In genomic region chr2:222707689-222708273, GRCh38 we compare ENCODE assay signal across 8 cellular contexts. TPM values are rescaled to one million over a fixed set of nuclear protein-coding genes. Genes with fewer than 3 reads are reported as not detected.
A peak's percentile ranks its signal among the peaks of the same experiment; 100 is the strongest.
DNase-seq lines count a peak whose midpoint lies in the region; ATAC-seq and TF ChIP-seq lines count a peak whose summit lies in the region.

No MANE protein-coding gene starts in this region.

- H3K27ac Mint-ChIP-seq in HFFc6 = peak overlapping the region; percentile 78

- peaks cover 38% of the 10 kb centered on the region for H3K4me1 ChIP-seq in SJSA1 (replicated peaks)
- H3K4me1 ChIP-seq in left ventricle myocardium inferior = peaks cover 21% of the 10 kb centered on the region

- H3K36me3 Mint-ChIP-seq in HFFc6 (ENCODE audit: low read depth) = no peaks in the 10 kb centered on the region

- H3K9me3 Mint-ChIP-seq in HFFc6 = no peaks in the 10 kb centered on the region

- H3K9me3 ChIP-seq in SJSA1 (replicated peaks) = no peaks in the 10 kb centered on the region
- H3K9me3 ChIP-seq in left ventricle myocardium inferior (replicated peaks) = no peaks in the 10 kb centered on the region

- 0 out of 2 replicates have a peak overlapping the region, but pooled peaks have one; percentile 2 for H3K27ac ChIP-seq in SJSA1
- H3K27ac ChIP-seq in left ventricle myocardium inferior (replicated peaks) = no peak overlapping the region

- TF ChIP-seq CTCF in HFFc6 (IDR thresholded peaks at IDR 0.05) (no peak), left ventricle myocardium inferior (IDR thresholded peaks at IDR 0.05; ENCODE audit: borderline replicate concordance) (no peak)

- H3K4me3 Mint-ChIP-seq in HFFc6 = peak overlapping the region; percentile 33

- H3K36me3 ChIP-seq in SJSA1 (no peaks in the 10 kb centered on the region), left ventricle myocardium inferior (no peaks in the 10 kb centered on the region)

- H3K4me1 Mint-ChIP-seq in HFFc6 (ENCODE audit: low read depth) = peaks cover 89% of the 10 kb centered on the region

- intact Hi-C loops in left ventricle myocardium inferior (cut with micrococcal nuclease) = loop anchor here (2.0 to 5.0 kb wide), 2 partner anchors 155 to 195 kb away; partner anchors contain the start of gene ACSL3

- no peak for ATAC-seq in GM19467 (IDR thresholded peaks at IDR 0.05; ENCODE audit: unreplicated experiment)
- ATAC-seq in GM21447 (IDR thresholded peaks at IDR 0.05; ENCODE audit: unreplicated experiment) = no peak

- in situ Hi-C loops in Caki2 (cut with HindIII; ENCODE audit: low pct_unique_long_range_greater_than_20kb, low sequenced_read_pairs) = no loop called here

- H3K27me3 Mint-ChIP-seq in HFFc6 (ENCODE audit: insufficient read depth) = no peaks in the 10 kb centered on the region; the same call in 1 of the 2 replicates

- H3K27me3 ChIP-seq in SJSA1 (replicated peaks) (no peaks in the 10 kb centered on the region), left ventricle myocardium inferior (ENCODE audit: low read depth) (no peaks in the 10 kb centered on the region)

- DNase-seq in Caki2 (ENCODE audit: low read depth) (peak; percentile 50), HFFc6 (peak; percentile 80), SJSA1 (ENCODE audit: low read depth in 1 of 2, low spot score in 2 of 2) (peak in 1 of 2 experiments; percentile 24), kidney tubule cell (ENCODE audit: low spot score) (peak; percentile 87), left ventricle myocardium inferior (no peak)
- no peak for DNase-seq in activated CD8-positive, alpha-beta memory T cell treated with anti-CD3 and anti-CD28 coated beads for 24 hours

- H3K4me3 ChIP-seq in SJSA1 (no peak overlapping the region), left ventricle myocardium inferior (no peak overlapping the region)

RNA-seq across cellular contexts. Expression of gene MOGAT1, which starts 36.3 kb away (rescaled TPM):
- total RNA-seq in Caki2 (2014; rRNA removed; shearing (Covaris generic); ENCODE audit: low replicate concordance) = not detected in 2 replicates
- not detected for total RNA-seq in HFFc6 (2021; fragmentation: NEBNext Ultra II Directional; extraction: Animal tissue kit (Norgen Biotek cat#: 25700))
- total RNA-seq in SJSA1 (2014; rRNA removed; shearing (Covaris generic)) = not detected in 2 replicates
- total RNA-seq in left ventricle myocardium inferior = 0.44 TPM

RNA-seq across cellular contexts. Expression of gene FARSB, which starts 51.9 kb away (rescaled TPM):
- 1.6 and 3.4 TPM in 2 replicates for total RNA-seq in Caki2 (2014; rRNA removed; shearing (Covaris generic); ENCODE audit: low replicate concordance)
- total RNA-seq in HFFc6 (2021; fragmentation: NEBNext Ultra II Directional; extraction: Animal tissue kit (Norgen Biotek cat#: 25700)) = 10 to 100 TPM; 42.5 to 55.9 (median 51.9) TPM
- 18.7 and 36.1 TPM in 2 replicates for total RNA-seq in SJSA1 (2014; rRNA removed; shearing (Covaris generic))
- 19.3 TPM for total RNA-seq in left ventricle myocardium inferior

Comparison
In these comparisons a context has a peak if more than half of its experiments do, and no peak if none do; other contexts are left out.
1. DNase-seq: peak in Caki2 (single experiment), HFFc6 (single experiment) and kidney tubule cell (single experiment); none in left ventricle myocardium inferior (single experiment) and activated CD8-positive, alpha-beta memory T cell treated with anti-CD3 and anti-CD28 coated beads for 24 hours (single experiment).